8 cellular contexts compared by ENCODE assay signal in genomic region chr22:41381329-41382097, GRCh38.
DNase-seq lines count a peak whose midpoint lies in the region; ATAC-seq, FAIRE-seq and TF ChIP-seq lines count a peak whose summit lies in the region.

Gene TEF (plus strand): TSS chr22:41381942. CDS start chr22:41382045, 103 bp downstream.

- ATAC-seq in GM19043 (IDR thresholded peaks at IDR 0.05; ENCODE audit: low read depth, unreplicated experiment) (peak; percentile 83), HG03378 (IDR thresholded peaks at IDR 0.05; ENCODE audit: unreplicated experiment) (peak; percentile 84)

- peak; percentile 79 for FAIRE-seq in islet of Langerhans (lab: Jason Lieb, UNC)

- DNase-seq in AG10803 (ENCODE audit: low read depth) (peak; percentile 99), NCI-H446 treated with DMSO at 0.1 percent for 48 hours (lab: John Stamatoyannopoulos, UW) (peak; percentile 94), cerebellar nuclear complex (lab: John Stamatoyannopoulos, UW) (peak; percentile 93 to 95)
- peak; percentile 98 for DNase-seq in activated CD4-positive, CD25-positive, alpha-beta regulatory T cell treated with anti-CD3 and anti-CD28 coated beads, Interleukin-2, amount 50 U/mL, for 72 hours
- peak; percentile 94 to 96 for DNase-seq in stimulated activated CD4-positive, alpha-beta T cell treated with anti-CD3 and anti-CD28 coated beads, Interleukin-12 subunit alpha, Interleukin-12 subunit beta, amount 100 ng/mL, for 24 hours (ENCODE audit: low read depth in 2 of 2)

- TF ChIP-seq CTCF in AG10803 (conservative IDR thresholded peaks at IDR 0.05; ENCODE audit: low read length), result no peak

- H3K4me3 ChIP-seq in AG10803 (ENCODE audit: low read length), result peak within 1 kb of the TSS; percentile 84

Comparison
In these comparisons a context has a peak if more than half of its experiments do, and no peak if none do; other contexts are left out.
1. Peak in every context shown above with its lines: DNase-seq, ATAC-seq and H3K4me3 ChIP-seq.